1 cellular context compared by ENCODE assay signal in the genomic region with DNA sequence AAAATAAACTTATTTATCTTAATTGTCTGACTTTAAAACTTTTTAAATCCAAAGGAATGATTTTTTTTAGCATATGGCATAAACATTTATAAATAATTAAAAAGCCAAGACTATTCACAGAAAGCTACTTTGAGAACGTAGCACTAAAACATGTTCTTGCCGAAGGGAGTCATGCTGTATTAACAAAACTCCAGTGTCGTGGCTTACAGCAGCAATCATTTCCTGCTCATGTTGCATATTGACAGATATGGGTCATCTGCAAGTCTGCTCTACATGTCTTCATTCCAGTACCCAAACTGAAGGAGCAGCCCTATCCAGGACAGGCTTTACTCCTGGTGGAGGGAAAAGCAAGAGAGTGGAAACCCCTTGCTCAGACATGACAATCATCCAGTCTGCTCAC.
TF ChIP-seq lines count a peak whose summit lies in the region.

No MANE protein-coding gene starts in this region.

TF ChIP-seq in H1, 55 proteins besides CTCF, POLR2A, EP300 and RAD21 (continued from another document):
- TF ChIP-seq CTBP2 (IDR thresholded peaks at IDR 0.05; ENCODE audit: borderline replicate concordance, insufficient read depth, insufficient read length, low read length) = no peak
- TF ChIP-seq SIX5 (IDR thresholded peaks at IDR 0.05; ENCODE audit: low read depth, low read length) = no peak
- TF ChIP-seq CEBPB (IDR thresholded peaks at IDR 0.05; ENCODE audit: low read depth, low read length) = no peak
- TF ChIP-seq GABPA (IDR thresholded peaks at IDR 0.05; ENCODE audit: borderline replicate concordance, insufficient read depth, low read length) = no peak
- no peak for TF ChIP-seq KDM5A (IDR thresholded peaks at IDR 0.05; ENCODE audit: low read length)
- no peak for TF ChIP-seq ASH2L (IDR thresholded peaks at IDR 0.05; ENCODE audit: low read length)
